ENCODE assay signal across 27 cellular contexts in genomic region chr18:75044296-75044695, GRCh38.
"Had no signal": no experiment of that assay in that cellular context is flagged by ENCODE, and none has a peak within 500 bp of the region (broad histone marks: within the 10 kb centered on the region; RNA-seq: fewer than 3 reads in every experiment).

No MANE protein-coding gene starts in this region.

- H3K27ac Mint-ChIP-seq: immature natural killer cell; mesothelial cell of epicardium; naive B cell; natural killer cell; nephron progenitor cell; neural progenitor cell; stimulated activated memory B cell treated with anti-CD40 and anti-IgM and Interleukin-4, amounts not matched to agents 10 μg/mL and 1 μg/mL and 100 μg/mL, for 72 hours; stimulated activated naive CD8-positive, alpha-beta T cell treated with anti-CD3 and anti-CD28 coated beads, Interleukin-15, amount 100 ng/mL, for 72 hours; type B pancreatic cell had no signal

- ATAC-seq: natural killer cell; psoas muscle; right lobe of liver; stimulated activated memory B cell treated with anti-CD40 and anti-IgM and Interleukin-4, amounts not matched to agents 10 μg/mL and 1 μg/mL and 100 μg/mL, for 72 hours; stimulated activated naive CD8-positive, alpha-beta T cell treated with anti-CD3 and anti-CD28 coated beads, Interleukin-15, amount 100 ng/mL, for 72 hours had no signal

- H3K4me3 ChIP-seq: lung, neural progenitor cell, psoas muscle, right lobe of liver, smooth muscle cell, tibial nerve, vagina had no signal

- H3K36me3 Mint-ChIP-seq: natural killer cell, neural progenitor cell had no signal

- H2AFZ ChIP-seq: neural progenitor cell, parathyroid adenoma had no signal

- H3K9me3 ChIP-seq: neutrophil, psoas muscle, right lobe of liver, tibial nerve, vagina had no signal

- H3K9ac ChIP-seq: neural progenitor cell, parathyroid adenoma had no signal

- H3K4me3 Mint-ChIP-seq: immature natural killer cell; mesothelial cell of epicardium; naive B cell; natural killer cell; nephron progenitor cell; neural progenitor cell; stimulated activated memory B cell treated with anti-CD40 and anti-IgM and Interleukin-4, amounts not matched to agents 10 μg/mL and 1 μg/mL and 100 μg/mL, for 72 hours; stimulated activated naive CD8-positive, alpha-beta T cell treated with anti-CD3 and anti-CD28 coated beads, Interleukin-15, amount 100 ng/mL, for 72 hours; type B pancreatic cell had no signal

- H3K36me3 ChIP-seq: neural progenitor cell, neutrophil, right lobe of liver, vagina had no signal

- H3K4me2 ChIP-seq: neural progenitor cell, smooth muscle cell had no signal

- H3K9me3 Mint-ChIP-seq: natural killer cell; neural progenitor cell; stimulated activated naive CD8-positive, alpha-beta T cell treated with anti-CD3 and anti-CD28 coated beads, Interleukin-15, amount 100 ng/mL, for 72 hours; type B pancreatic cell had no signal

- H3K79me2 ChIP-seq: parathyroid adenoma had no signal

- FAIRE-seq: islet of Langerhans had no signal

- H3K4me1 ChIP-seq: parathyroid adenoma, psoas muscle, right lobe of liver, tibial nerve, vagina had no signal

- H3K27me3 ChIP-seq: neural progenitor cell, neutrophil, right lobe of liver, tibial nerve, vagina had no signal

- H3K4me1 Mint-ChIP-seq: naive B cell; neural progenitor cell; stimulated activated memory B cell treated with anti-CD40 and anti-IgM and Interleukin-4, amounts not matched to agents 10 μg/mL and 1 μg/mL and 100 μg/mL, for 72 hours; stimulated activated naive CD8-positive, alpha-beta T cell treated with anti-CD3 and anti-CD28 coated beads, Interleukin-15, amount 100 ng/mL, for 72 hours had no signal

- H3K27ac ChIP-seq: neural progenitor cell, neutrophil, parathyroid adenoma, psoas muscle, right lobe of liver, tibial nerve, vagina had no signal

- DNase-seq: hypothalamus; immature natural killer cell; mesendoderm; naive B cell; natural killer cell; nephron progenitor cell; occipital lobe; psoas muscle; right lobe of liver; stimulated activated CD4-positive, alpha-beta T cell treated with anti-CD3 and anti-CD28 coated beads, Interleukin-1b, Interleukin-23, amount 100 ng/mL, for 48 hours; stimulated activated CD4-positive, alpha-beta T cell treated with anti-CD3 and anti-CD28 coated beads, Interleukin-2, amount 100 ng/mL, for 48 hours; stimulated activated CD4-positive, alpha-beta T cell treated with anti-CD3 and anti-CD28 coated beads, Interleukin-4, amount 100 ng/mL, for 4 hours; stimulated activated CD8-positive, alpha-beta memory T cell treated with anti-CD3 and anti-CD28 coated beads, Interleukin-4, amount 100 ng/mL, for 48 hours; stimulated activated naive CD4-positive, alpha-beta T cell treated with Interleukin-2 at 50 U/mL for 16 hours; stimulated activated naive CD8-positive, alpha-beta T cell treated with anti-CD3 and anti-CD28 coated beads, Interleukin-15, amount 100 ng/mL, for 72 hours; substantia nigra had no signal

- H3K27me3 Mint-ChIP-seq: naive B cell; stimulated activated memory B cell treated with anti-CD40 and anti-IgM and Interleukin-4, amounts not matched to agents 10 μg/mL and 1 μg/mL and 100 μg/mL, for 72 hours; stimulated activated naive CD8-positive, alpha-beta T cell treated with anti-CD3 and anti-CD28 coated beads, Interleukin-15, amount 100 ng/mL, for 72 hours; type B pancreatic cell had no signal
